9 cellular contexts compared by ENCODE assay signal in the genomic region with DNA sequence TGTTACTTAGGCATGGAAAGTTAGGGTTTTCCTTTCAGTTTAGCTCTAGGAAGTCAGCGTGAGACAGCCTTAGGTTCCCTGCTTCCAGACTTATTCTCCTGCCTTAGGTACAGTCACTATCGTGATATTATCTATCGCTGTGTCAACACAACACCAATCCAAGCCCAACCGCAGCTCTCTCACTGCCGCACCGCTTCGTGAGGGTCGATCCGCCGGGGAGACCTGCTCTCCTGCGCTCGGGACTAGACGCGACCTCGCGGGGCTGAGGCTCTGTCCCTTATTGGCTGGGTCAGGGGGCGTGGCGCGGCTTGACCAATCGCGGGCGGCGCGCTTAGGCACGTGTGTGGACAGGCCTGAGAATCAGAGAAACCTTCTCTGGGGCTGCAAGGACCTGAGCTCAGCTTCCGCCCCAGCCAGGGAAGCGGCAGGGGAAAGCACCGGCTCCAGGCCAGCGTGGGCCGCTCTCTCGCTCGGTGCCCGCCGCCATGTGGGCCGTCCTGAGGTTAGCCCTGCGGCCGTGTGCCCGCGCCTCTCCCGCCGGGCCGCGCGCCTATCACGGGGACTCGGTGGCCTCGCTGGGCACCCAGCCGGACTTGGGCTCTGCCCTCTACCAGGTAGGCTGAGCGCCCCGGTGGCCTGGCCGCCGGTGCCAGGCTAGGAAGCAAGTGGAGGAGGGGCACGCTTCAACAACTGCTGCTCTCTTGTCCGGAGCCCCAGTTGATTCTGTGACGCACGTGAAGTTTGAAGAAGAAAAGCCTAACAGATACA. TPM values are rescaled to one million over a fixed set of nuclear protein-coding genes. Genes with fewer than 3 reads are reported as not detected.
DNase-seq lines count a peak whose midpoint lies in the region; ATAC-seq, FAIRE-seq and TF ChIP-seq lines count a peak whose summit lies in the region.
"Had no signal": no experiment of that assay in that cellular context is flagged by ENCODE, and none has a peak within 500 bp of the region (broad histone marks: within the 10 kb centered on the region; RNA-seq: fewer than 3 reads in every experiment).

Gene MCCC2, plus strand, starts transcription at position 400 of the 768 bp plus-strand sequence. Its CDS starts 86 bp downstream, at position 486.

- H3K4me1 ChIP-seq in keratinocyte (ENCODE audit: control insufficient read depth, extremely low read depth, insufficient read depth, low read length): peaks cover 17% of the 10 kb centered on the region

- DNase-seq in AG20443 (ENCODE audit: low spot score): peak; percentile 98
- DNase-seq in NCI-H460 (ENCODE audit: extremely low read depth, low read depth): peak; percentile 95
- DNase-seq in activated CD4-positive, alpha-beta T cell treated with anti-CD3 and anti-CD28 coated beads for 1 hour: peak; percentile 91
- peak; percentile 42 to 78 for DNase-seq in cerebellar nuclear complex (lab: John Stamatoyannopoulos, UW)
- peak; percentile 71 for DNase-seq in keratinocyte (ENCODE audit: low read depth, low spot score)
- DNase-seq in stimulated activated CD4-positive, alpha-beta T cell treated with anti-CD3 and anti-CD28 coated beads, Interleukin-12 subunit alpha, Interleukin-12 subunit beta, amount 100 ng/mL, for 48 hours (ENCODE audit: low read depth in 2 of 3, low spot score in 1 of 3): peak; percentile 94 to 97 (median 94)

- TF ChIP-seq POLR2A in GM19099 (IDR thresholded peaks at IDR 0.05; ENCODE audit: extremely low read depth, insufficient read length, low read depth): peak; percentile 94

- no peaks in the 10 kb centered on the region for H3K27me3 ChIP-seq in keratinocyte (ENCODE audit: control insufficient read depth, extremely low read depth, insufficient read depth, low read length)

- H3K4me2 ChIP-seq in keratinocyte (ENCODE audit: control insufficient read depth, extremely low read depth, insufficient read depth, low read depth, low read length): peak within 1 kb of the TSS; percentile 99

- H2AFZ ChIP-seq in keratinocyte (ENCODE audit: control insufficient read depth, low read length): peak within 1 kb of the TSS; percentile 98

- peak within 1 kb of the TSS; percentile 82 to 96 (median 88) for H3K4me3 ChIP-seq in keratinocyte (ENCODE audit: control insufficient read depth in 2 of 3, extremely low read depth in 1 of 3, insufficient read depth in 2 of 3, low read depth in 1 of 3, low read length in 3 of 3)

- H3K9ac ChIP-seq in keratinocyte (ENCODE audit: control insufficient read depth, extremely low read depth, insufficient read depth, low read length): peak within 1 kb of the TSS; percentile 94

- peak; percentile 96 for ATAC-seq in HG03378 (IDR thresholded peaks at IDR 0.05; ENCODE audit: unreplicated experiment)

- TF ChIP-seq CTCF in keratinocyte (optimal IDR thresholded peaks at IDR 0.05 in 1 of 3, IDR thresholded peaks at IDR 0.05 in 1 of 3, conservative IDR thresholded peaks at IDR 0.05 in 1 of 3; ENCODE audit: extremely low read depth in 1 of 3, insufficient read depth in 2 of 3, low read length in 3 of 3): no peak

- no peaks in the 10 kb centered on the region for H4K20me1 ChIP-seq in keratinocyte (ENCODE audit: control insufficient read depth, extremely low read depth, insufficient read depth, low read length)

- FAIRE-seq in keratinocyte (lab: Jason Lieb, UNC): peak; percentile 9
- FAIRE-seq: TTC549 had no signal

- H3K36me3 ChIP-seq in keratinocyte (ENCODE audit: control insufficient read depth in 2 of 2, extremely low read depth in 1 of 2, insufficient read depth in 2 of 2, low read length in 2 of 2): peaks cover 0 to 1% of the 10 kb centered on the region in 2 experiments

- H3K9me1 ChIP-seq in keratinocyte (ENCODE audit: control insufficient read depth, extremely low read depth, insufficient read depth, low read length): no peaks in the 10 kb centered on the region

- H3K27ac ChIP-seq in keratinocyte (ENCODE audit: control insufficient read depth, insufficient read depth, low read length): peak within 1 kb of the TSS; percentile 93

- dilution Hi-C loops in keratinocyte (cut with MboI; ENCODE audit: extremely low pct_ligation_motif_present, low sequenced_read_pairs): no loop called here

- H3K79me2 ChIP-seq in keratinocyte (ENCODE audit: control insufficient read depth, insufficient read depth, low read length): peaks cover 31% of the 10 kb centered on the region

- H3K9me3 ChIP-seq in keratinocyte (ENCODE audit: control insufficient read depth, low read depth, low read length): no peaks in the 10 kb centered on the region

RNA-seq across cellular contexts. Expression of gene MCCC2, which starts in this region (rescaled TPM):
- total RNA-seq in NCI-H460 (2014; rRNA removed; shearing (Covaris generic)): 51.8 and 56.8 TPM in 2 replicates
- polyA plus RNA-seq in NCI-H460 (2014; cell fraction: nucleus; rRNA removed): 36.6 and 72.2 TPM in 2 replicates
- 30.7 to 52.5 TPM (median 47.6 TPM) in 3 replicates for polyA plus RNA-seq in keratinocyte
- polyA plus RNA-seq in keratinocyte (2011; ENCODE audit: low read depth): 23.1 TPM
- polyA plus RNA-seq in keratinocyte (2011; cell fraction: cytosol; rRNA removed): 38.3 and 59.4 TPM in 2 replicates
- polyA plus RNA-seq in keratinocyte (2011; cell fraction: nucleus; rRNA removed): 58.9 and 63.5 TPM in 2 replicates
- polyA plus RNA-seq in keratinocyte (2012; ENCODE audit: low replicate concordance): 18.1 and 35.3 TPM in 2 replicates
- 18.2 to 50.8 TPM (median 40.6 TPM) in 3 replicates for polyA minus RNA-seq in keratinocyte
- 45.7 TPM for polyA minus RNA-seq in keratinocyte (2011; cell fraction: cytosol; rRNA and poly(A)+ RNA removed)
- 25.6 and 41.0 TPM in 2 replicates for polyA minus RNA-seq in keratinocyte (2011; cell fraction: nucleus; rRNA and poly(A)+ RNA removed)

Comparison
In these comparisons a context has a peak if more than half of its experiments do, and no peak if none do; other contexts are left out.
1. Peak in every context shown above with its lines: DNase-seq, ATAC-seq, H3K4me3 ChIP-seq and H3K27ac ChIP-seq.